In genomic region chr10:93702278-93703001, GRCh38 we compare ENCODE assay signal across 8 cellular contexts. TPM values are rescaled to one million over a fixed set of nuclear protein-coding genes. Genes with fewer than 3 reads are reported as not detected.
DNase-seq lines count a peak whose midpoint lies in the region; ATAC-seq, FAIRE-seq and TF ChIP-seq lines count a peak whose summit lies in the region.

A gene with protein sequence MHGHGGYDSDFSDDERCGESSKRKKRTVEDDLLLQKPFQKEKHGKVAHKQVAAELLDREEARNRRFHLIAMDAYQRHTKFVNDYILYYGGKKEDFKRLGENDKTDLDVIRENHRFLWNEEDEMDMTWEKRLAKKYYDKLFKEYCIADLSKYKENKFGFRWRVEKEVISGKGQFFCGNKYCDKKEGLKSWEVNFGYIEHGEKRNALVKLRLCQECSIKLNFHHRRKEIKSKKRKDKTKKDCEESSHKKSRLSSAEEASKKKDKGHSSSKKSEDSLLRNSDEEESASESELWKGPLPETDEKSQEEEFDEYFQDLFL (minus strand): TSS chr10:93702592. CDS start chr10:93700106, 2,486 bp downstream.

- CTCF ChIA-PET in activated CD8-positive, alpha-beta memory T cell treated with anti-CD3 and anti-CD28 coated beads, Interleukin-2, amount 10 ng/mL, durations not matched to agents 7 days and 5 days (lab: Charles Lee) = interaction anchor here (0.7 to 1.7 kb wide), 7 partner anchors 12 to 1127 kb away, joined by 3 to 7 read pairs (median 3); no protein-coding TSS in a partner anchor
- CTCF ChIA-PET in endothelial cell of umbilical vein (lab: Charles Lee) = interaction anchor here (0.7 to 1.8 kb wide), 13 partner anchors 10 to 618 kb away, joined by 3 to 11 read pairs (median 4); no protein-coding TSS in a partner anchor

- dilution Hi-C loops in endothelial cell of umbilical vein (cut with MboI; ENCODE audit: extremely low pct_ligation_motif_present, low sequenced_read_pairs) = no loop called here

- TF ChIP-seq CTCF in endothelial cell of umbilical vein (IDR thresholded peaks at IDR 0.05; ENCODE audit: extremely low read depth in 1 of 2, insufficient read depth in 1 of 2, low read depth in 1 of 2, low read length in 2 of 2) (peak; percentile 12 to 21), mesothelial cell of epicardium (IDR thresholded peaks at IDR 0.05; ENCODE audit: unreplicated experiment) (no peak)

- peaks cover 6% of the 10 kb centered on the region for H3K79me2 ChIP-seq in endothelial cell of umbilical vein (ENCODE audit: control insufficient read depth, insufficient read depth, low read length)

- no peak for TF ChIP-seq POLR2A in endothelial cell of umbilical vein (IDR thresholded peaks at IDR 0.05; ENCODE audit: low read depth, low read length)

- POLR2A ChIA-PET in endothelial cell of umbilical vein (lab: Charles Lee) = interaction anchor here (0.7 to 1.6 kb wide), 3 partner anchors 20 to 512 kb away, joined by 3 to 5 read pairs (median 4); no protein-coding TSS in a partner anchor

- H3K27me3 ChIP-seq in endothelial cell of umbilical vein (ENCODE audit: control insufficient read depth in 2 of 2, insufficient read depth in 2 of 2, low read length in 2 of 2) = peaks cover 0 to 4% of the 10 kb centered on the region in 2 experiments

- peak; percentile 70 for FAIRE-seq in endothelial cell of umbilical vein (lab: Jason Lieb, UNC)

- DNase-seq in Caki2 (ENCODE audit: low read depth) (peak; percentile 85), HT1080 (ENCODE audit: low read depth) (peak; percentile 89), NOMO-1 (lab: John Stamatoyannopoulos, UW; ENCODE audit: unreplicated experiment in 2 of 2) (peak; percentile 84 to 87), endothelial cell of umbilical vein (ENCODE audit: low read depth, low spot score) (peak; percentile 91), mesothelial cell of epicardium (ENCODE audit: low spot score in 2 of 2, unreplicated experiment in 2 of 2) (peak; percentile 89 to 98)
- DNase-seq in activated CD8-positive, alpha-beta memory T cell treated with anti-CD3 and anti-CD28 coated beads, Interleukin-2, amount 10 ng/mL, durations not matched to agents 7 days and 5 days = peak; percentile 93
- peak; percentile 75 to 78 for DNase-seq in stimulated activated CD8-positive, alpha-beta memory T cell treated with anti-CD3 and anti-CD28 coated beads, Interleukin-15, amount 100 ng/mL, for 4 hours (ENCODE audit: low read depth in 2 of 2)

- intact Hi-C loops in endothelial cell of umbilical vein (cut with micrococcal nuclease) = loop anchor here (1.0 to 10.0 kb wide), 3 partner anchors 114 to 842 kb away; partner anchors contain the start of gene HELLS

- H3K4me3 Mint-ChIP-seq in activated CD8-positive, alpha-beta memory T cell treated with anti-CD3 and anti-CD28 coated beads, Interleukin-2, amount 10 ng/mL, durations not matched to agents 7 days and 5 days = no peak within 1 kb of the TSS
- H3K4me3 Mint-ChIP-seq in mesothelial cell of epicardium = no peak within 1 kb of the TSS

- H3K27ac Mint-ChIP-seq in activated CD8-positive, alpha-beta memory T cell treated with anti-CD3 and anti-CD28 coated beads, Interleukin-2, amount 10 ng/mL, durations not matched to agents 7 days and 5 days = no peak within 1 kb of the TSS
- H3K27ac Mint-ChIP-seq in mesothelial cell of epicardium = no peak within 1 kb of the TSS

- H3K9me3 Mint-ChIP-seq in activated CD8-positive, alpha-beta memory T cell treated with anti-CD3 and anti-CD28 coated beads, Interleukin-2, amount 10 ng/mL, durations not matched to agents 7 days and 5 days (ENCODE audit: low read depth) = no peaks in the 10 kb centered on the region
- H3K9me3 Mint-ChIP-seq in mesothelial cell of epicardium = no peaks in the 10 kb centered on the region

- peaks cover 9% of the 10 kb centered on the region for H3K4me1 ChIP-seq in endothelial cell of umbilical vein (ENCODE audit: control insufficient read depth, extremely low read depth, insufficient read depth, low read length)

- peak; percentile 83 for ATAC-seq in GM21360 (IDR thresholded peaks at IDR 0.05; ENCODE audit: unreplicated experiment)
- ATAC-seq in activated CD8-positive, alpha-beta memory T cell treated with anti-CD3 and anti-CD28 coated beads, Interleukin-2, amount 10 ng/mL, durations not matched to agents 7 days and 5 days = peak; percentile 88

- peaks cover 11% of the 10 kb centered on the region for H3K4me1 Mint-ChIP-seq in activated CD8-positive, alpha-beta memory T cell treated with anti-CD3 and anti-CD28 coated beads, Interleukin-2, amount 10 ng/mL, durations not matched to agents 7 days and 5 days
- H3K4me1 Mint-ChIP-seq in mesothelial cell of epicardium = peaks cover 7% of the 10 kb centered on the region

- BruUV-seq in endothelial cell of umbilical vein (replicated peaks; lab: Mats Ljungman, UMichigan) = TSS peak; percentile 89

- peaks cover 6% of the 10 kb centered on the region for H3K36me3 Mint-ChIP-seq in activated CD8-positive, alpha-beta memory T cell treated with anti-CD3 and anti-CD28 coated beads, Interleukin-2, amount 10 ng/mL, durations not matched to agents 7 days and 5 days
- peaks cover 1% of the 10 kb centered on the region for H3K36me3 Mint-ChIP-seq in mesothelial cell of epicardium

- peak within 1 kb of the TSS; percentile 74 for H3K27ac ChIP-seq in endothelial cell of umbilical vein (ENCODE audit: insufficient read depth, low read depth, low read length)

- no peaks in the 10 kb centered on the region for H3K27me3 Mint-ChIP-seq in activated CD8-positive, alpha-beta memory T cell treated with anti-CD3 and anti-CD28 coated beads, Interleukin-2, amount 10 ng/mL, durations not matched to agents 7 days and 5 days
- H3K27me3 Mint-ChIP-seq in mesothelial cell of epicardium (ENCODE audit: low read depth) = no peaks in the 10 kb centered on the region

- H3K4me3 ChIP-seq in endothelial cell of umbilical vein (replicated peaks in 1 of 3; ENCODE audit: insufficient read depth in 1 of 3, low read depth in 1 of 3, low read length in 3 of 3) = peak within 1 kb of the TSS; percentile 68 to 94 (median 88)

- in situ Hi-C loops in Caki2 (cut with HindIII; ENCODE audit: low pct_unique_long_range_greater_than_20kb, low sequenced_read_pairs) = no loop called here

- peak within 1 kb of the TSS; percentile 95 for H3K4me2 ChIP-seq in endothelial cell of umbilical vein (ENCODE audit: insufficient read depth, low read length)

- H3K9me3 ChIP-seq in endothelial cell of umbilical vein (replicated peaks; ENCODE audit: control insufficient read depth, insufficient read depth, low read length) = no peaks in the 10 kb centered on the region

- H3K36me3 ChIP-seq in endothelial cell of umbilical vein (ENCODE audit: control insufficient read depth in 2 of 2, extremely low read depth in 1 of 2, insufficient read depth in 2 of 2, low read length in 2 of 2) = peaks cover 5 to 8% of the 10 kb centered on the region in 2 experiments

- no peaks in the 10 kb centered on the region for H4K20me1 ChIP-seq in endothelial cell of umbilical vein (replicated peaks; ENCODE audit: control insufficient read depth, extremely low read depth, insufficient read depth, low read length)

- peak within 1 kb of the TSS; percentile 93 for H2AFZ ChIP-seq in endothelial cell of umbilical vein (ENCODE audit: low read depth, low read length)

- peak within 1 kb of the TSS; percentile 94 for H3K9ac ChIP-seq in endothelial cell of umbilical vein (replicated peaks; ENCODE audit: extremely low read depth, insufficient read depth, low read length)

- no peaks in the 10 kb centered on the region for H3K9me1 ChIP-seq in endothelial cell of umbilical vein (replicated peaks; ENCODE audit: control insufficient read depth, extremely low read depth, insufficient read depth, low read length)

TF ChIP-seq in endothelial cell of umbilical vein, 7 proteins besides CTCF, POLR2A, EP300 and RAD21:
- peak; percentile 79 for TF ChIP-seq MYC (IDR thresholded peaks at IDR 0.05; ENCODE audit: low read depth, low read length)
- peak; percentile 89 for TF ChIP-seq POLR2AphosphoS5 (IDR thresholded peaks at IDR 0.05; ENCODE audit: insufficient read depth, low read depth, low read length)
- peak; percentile 12 for TF ChIP-seq FOS (IDR thresholded peaks at IDR 0.05; ENCODE audit: borderline replicate concordance, insufficient read depth, low read length)
- no peak for TF ChIP-seq JUN (IDR thresholded peaks at IDR 0.05; ENCODE audit: borderline replicate concordance, insufficient read depth, insufficient read length, low read depth)
- TF ChIP-seq, protein P1, sequence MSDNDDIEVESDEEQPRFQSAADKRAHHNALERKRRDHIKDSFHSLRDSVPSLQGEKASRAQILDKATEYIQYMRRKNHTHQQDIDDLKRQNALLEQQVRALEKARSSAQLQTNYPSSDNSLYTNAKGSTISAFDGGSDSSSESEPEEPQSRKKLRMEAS (IDR thresholded peaks at IDR 0.05; ENCODE audit: insufficient read depth, insufficient read length) = peak; percentile 90
- no peak for TF ChIP-seq GATA2 (IDR thresholded peaks at IDR 0.05; ENCODE audit: insufficient read depth, insufficient read length, low read depth, low read length)

RNA-seq across cellular contexts. Expression of the gene that starts here (rescaled TPM):
- total RNA-seq in Caki2 (2014; rRNA removed; shearing (Covaris generic); ENCODE audit: low replicate concordance) = 0.67 and 3.9 TPM in 2 replicates
- total RNA-seq in HT1080 (2014; rRNA removed; shearing (Covaris generic)) = 2.3 and 3.1 TPM in 2 replicates
- polyA plus RNA-seq in HT1080 (2015; cell fraction: cytosol; rRNA removed) = 8.4 and 10.7 TPM in 2 replicates
- 20.8 and 22.5 TPM in 2 replicates for polyA plus RNA-seq in HT1080 (2015; cell fraction: nucleus; rRNA removed)
- 10 to 100 TPM; 12.5 to 12.8 TPM for total RNA-seq in activated CD8-positive, alpha-beta memory T cell treated with anti-CD3 and anti-CD28 coated beads, Interleukin-2, amount 10 ng/mL, durations not matched to agents 7 days and 5 days
- total RNA-seq in endothelial cell of umbilical vein (17.2 and 24.4 TPM in 2 replicates), mesothelial cell of epicardium (23.4 to 27.0 TPM (median 24.2 TPM) in 3 replicates)
- polyA plus RNA-seq in endothelial cell of umbilical vein = 3.0 and 4.0 TPM in 2 replicates
- 2.8 and 3.1 TPM in 2 replicates for polyA plus RNA-seq in endothelial cell of umbilical vein (2011; cell fraction: cytosol; rRNA removed)
- polyA plus RNA-seq in endothelial cell of umbilical vein (2011; cell fraction: nucleus; rRNA removed) = 20.8 and 32.4 TPM in 2 replicates
- polyA plus RNA-seq in endothelial cell of umbilical vein (2012) = 12.5 and 15.4 TPM in 2 replicates
- 3.3 and 4.8 TPM in 2 replicates for polyA minus RNA-seq in endothelial cell of umbilical vein
- 1.3 TPM for polyA minus RNA-seq in endothelial cell of umbilical vein (2011; cell fraction: cytosol; rRNA and poly(A)+ RNA removed)
- 24.4 and 32.1 TPM in 2 replicates for polyA minus RNA-seq in endothelial cell of umbilical vein (2011; cell fraction: nucleus; rRNA and poly(A)+ RNA removed)

Comparison
In these comparisons a context has a peak if more than half of its experiments do, and no peak if none do; other contexts are left out.
1. Peak in every context shown above with its lines: DNase-seq, ATAC-seq, H3K4me3 ChIP-seq and H3K27ac ChIP-seq.